ENCODE assay signal across 9 cellular contexts in genomic region chr5:41924526-41924871, GRCh38. TPM values are rescaled to one million over a fixed set of nuclear protein-coding genes. Genes with fewer than 3 reads are reported as not detected.
DNase-seq lines count a peak whose midpoint lies in the region; ATAC-seq, FAIRE-seq and TF ChIP-seq lines count a peak whose summit lies in the region.
"Had no signal": no experiment of that assay in that cellular context is flagged by ENCODE, and none has a peak within 500 bp of the region (broad histone marks: within the 10 kb centered on the region; RNA-seq: fewer than 3 reads in every experiment).

No MANE protein-coding gene starts in this region.

- H3K79me2 ChIP-seq in K562 (ENCODE audit: control insufficient read depth, insufficient read depth, low read length), result peaks cover 27% of the 10 kb centered on the region

- H3K9me1 ChIP-seq in K562 (ENCODE audit: control insufficient read depth, insufficient read depth, low read length), result no peaks in the 10 kb centered on the region

- H3K27ac ChIP-seq in K562 (ENCODE audit: extremely low read depth, low read depth, low read length) (peak overlapping the region; percentile 91), urinary bladder (ENCODE audit: low read depth) (peak overlapping the region; percentile 95)

- ATAC-seq in K562 (no peak), memory B cell (ENCODE audit: low read depth) (no peak), GM18868 (IDR thresholded peaks at IDR 0.05; ENCODE audit: unreplicated experiment) (no peak)

- in situ Hi-C loops in K562 (cut with MboI), result no loop called here

- H3K27ac Mint-ChIP-seq in activated naive CD4-positive, alpha-beta T cell treated with anti-CD3 and anti-CD28 coated beads, Interleukin-2, amount 50 U/mL, for 24 hours, result peak overlapping the region; percentile 99
- peak overlapping the region; percentile 99 for H3K27ac Mint-ChIP-seq in memory B cell

- H3K27me3 Mint-ChIP-seq in activated naive CD4-positive, alpha-beta T cell treated with anti-CD3 and anti-CD28 coated beads, Interleukin-2, amount 50 U/mL, for 24 hours, result no peaks in the 10 kb centered on the region
- H3K27me3 Mint-ChIP-seq in memory B cell, result no peaks in the 10 kb centered on the region

- H3K36me3 Mint-ChIP-seq in activated naive CD4-positive, alpha-beta T cell treated with anti-CD3 and anti-CD28 coated beads, Interleukin-2, amount 50 U/mL, for 24 hours, result peaks cover 6% of the 10 kb centered on the region
- peaks cover 8% of the 10 kb centered on the region for H3K36me3 Mint-ChIP-seq in memory B cell

- no peak for FAIRE-seq in K562 (lab: Jason Lieb, UNC)
- FAIRE-seq in GM19239 (lab: Jason Lieb, UNC), result no peak
- FAIRE-seq: endometrium had no signal

- no peak for TF ChIP-seq EP300 in K562 (IDR thresholded peaks at IDR 0.05; ENCODE audit: low read length)

- H4K20me1 ChIP-seq in K562 (replicated peaks; ENCODE audit: control insufficient read depth, insufficient read depth, low read length), result no peaks in the 10 kb centered on the region

- peak overlapping the region; percentile 94 for H3K4me2 ChIP-seq in K562 (ENCODE audit: insufficient read depth, low read length)

- H3K4me3 Mint-ChIP-seq in activated naive CD4-positive, alpha-beta T cell treated with anti-CD3 and anti-CD28 coated beads, Interleukin-2, amount 50 U/mL, for 24 hours, result peak overlapping the region; percentile 85
- peak overlapping the region; percentile 91 for H3K4me3 Mint-ChIP-seq in memory B cell

- H3K36me3 ChIP-seq in K562 (ENCODE audit: control insufficient read depth, insufficient read depth, low read length) (peaks cover 38% of the 10 kb centered on the region; the same call in 2 of the 3 replicates), urinary bladder (ENCODE audit: insufficient read depth) (peaks cover 2% of the 10 kb centered on the region)

- TF ChIP-seq CTCF in K562 (IDR thresholded peaks at IDR 0.05 in 2 of 3, conservative IDR thresholded peaks at IDR 0.05 in 1 of 3; ENCODE audit: insufficient read depth in 2 of 3, low read depth in 1 of 3, low read length in 3 of 3), result no peak

- no peak for TF ChIP-seq POLR2A in K562 (conservative IDR thresholded peaks at IDR 0.05)

- H3K4me1 Mint-ChIP-seq in activated naive CD4-positive, alpha-beta T cell treated with anti-CD3 and anti-CD28 coated beads, Interleukin-2, amount 50 U/mL, for 24 hours, result peaks cover 38% of the 10 kb centered on the region
- H3K4me1 Mint-ChIP-seq in memory B cell, result peaks cover 11% of the 10 kb centered on the region

- H3K9me3 ChIP-seq in K562 (replicated peaks; ENCODE audit: control insufficient read depth, insufficient read depth, low read depth, low read length), result no peaks in the 10 kb centered on the region

- H2AFZ ChIP-seq in K562 (ENCODE audit: low read depth, low read length), result peak overlapping the region; percentile 100

- DNase-seq in activated naive CD4-positive, alpha-beta T cell treated with anti-CD3 and anti-CD28 coated beads, Interleukin-2, amount 50 U/mL, for 16 hours, result no peak
- DNase-seq in K562 (ENCODE audit: extremely low read depth in 1 of 4, low spot score in 3 of 4) (no peak), memory B cell (ENCODE audit: low spot score in 2 of 2) (no peak), COR-L47 (lab: John Stamatoyannopoulos, UW) (no peak), GM19239 (ENCODE audit: insufficient read length, low spot score) (no peak)

- H3K4me3 ChIP-seq in K562, result peak overlapping the region; percentile 66
- H3K4me3 ChIP-seq in urinary bladder (ENCODE audit: low read depth, low read length), result peak overlapping the region; percentile 66

- WGBS in K562 (ENCODE audit: insufficient coverage, low coverage, missing lambda C conversion rate), result 37% methylated on average over 4 of the region's 4 CpGs
- 55% methylated on average over 4 of the region's 4 CpGs for WGBS in urinary bladder

- H3K9me3 Mint-ChIP-seq in activated naive CD4-positive, alpha-beta T cell treated with anti-CD3 and anti-CD28 coated beads, Interleukin-2, amount 50 U/mL, for 24 hours, result no peaks in the 10 kb centered on the region
- H3K9me3 Mint-ChIP-seq in memory B cell, result no peaks in the 10 kb centered on the region

- H3K4me1 ChIP-seq in K562 (replicated peaks in 1 of 2; ENCODE audit: control insufficient read depth in 2 of 2, insufficient read depth in 2 of 2, low read length in 2 of 2) (peaks cover 9 to 13% of the 10 kb centered on the region in 2 experiments; a peak in 3 of 5 replicates), urinary bladder (ENCODE audit: insufficient read depth) (no peaks in the 10 kb centered on the region)

- H3K27me3 ChIP-seq in K562 (ENCODE audit: control insufficient read depth in 2 of 2, insufficient read depth in 2 of 2, low read length in 2 of 2), result no peaks in the 10 kb centered on the region

- peak overlapping the region; percentile 91 to 99 for H3K9ac ChIP-seq in K562 (ENCODE audit: insufficient read depth in 1 of 2, low read depth in 2 of 2, low read length in 2 of 2)

- POLR2A ChIA-PET in K562 (lab: Yijun Ruan, JAX), result interaction anchor here (0.7 to 1.7 kb wide), 5 partner anchors 8 to 667 kb away, joined by 3 to 6 read pairs (median 4); no protein-coding TSS in a partner anchor

- BruUV-seq in K562 (replicated peaks; lab: Mats Ljungman, UMichigan), result TSS peak; percentile 96

- CTCF ChIA-PET in K562 (lab: Yijun Ruan, JAX; ENCODE audit: low intra/inter-chr PET ratio), result no interaction called here

- TF ChIP-seq RAD21 in K562 (CRISPR knock-in tag; conservative IDR thresholded peaks at IDR 0.05 in 1 of 2, IDR thresholded peaks at IDR 0.05 in 1 of 2), result no peak

- intact Hi-C loops in K562 (cut with micrococcal nuclease), result loop anchor here (2.0 kb wide), 2 partner anchors 56 to 68 kb away; no protein-coding TSS in a partner anchor

TF ChIP-seq in K562, 482 proteins besides CTCF, POLR2A, EP300 and RAD21 (continues in another document):
- no peak for TF ChIP-seq CREM (IDR thresholded peaks at IDR 0.05; ENCODE audit: low read depth)
- peak; percentile 90 for TF ChIP-seq MAFK (IDR thresholded peaks at IDR 0.05; ENCODE audit: low read length)

RNA-seq across cellular contexts. Expression of gene FBXO4, which starts 0.6 kb away (rescaled TPM):
- total RNA-seq in K562 (2011; cell fraction: chromatin; rRNA removed; ENCODE audit: low replicate concordance), result 9.4 and 30.6 TPM in 2 replicates
- total RNA-seq in K562 (2011; cell fraction: nucleolus; rRNA removed), result 7.9 and 8.7 TPM in 2 replicates
- total RNA-seq in K562 (2011; cell fraction: nucleoplasm; rRNA removed), result 20.8 and 29.9 TPM in 2 replicates
- 17.1 and 18.3 TPM in 2 replicates for total RNA-seq in K562 (2014; rRNA removed)
- 21.0 and 24.9 TPM in 2 replicates for total RNA-seq in K562 (2014; rRNA removed; fragmentation: Illumina TruSeq; extraction: Trizol)
- 18.9 and 19.6 TPM in 2 replicates for total RNA-seq in K562 (2015; rRNA removed; fragmentation: Illumina TruSeq; extraction: Trizol)
- 15.1 and 19.6 TPM in 2 replicates for total RNA-seq in K562 (2021)
- polyA plus RNA-seq in K562 (2011; rRNA removed), result 31.2 and 33.4 TPM in 2 replicates
- 7.6 and 22.2 TPM in 2 replicates for polyA plus RNA-seq in K562 (2011; cell fraction: cytosol; rRNA removed)
- 11.7 and 19.2 TPM in 2 replicates for polyA plus RNA-seq in K562 (2011; cell fraction: nucleus; rRNA removed)
- 11.3 and 23.0 TPM in 2 replicates for polyA plus RNA-seq in K562 (2012)
- 19.0 and 19.3 TPM in 2 replicates for polyA plus RNA-seq in K562 (2014; fragmentation: Illumina TruSeq; extraction: Trizol)
- 1 to 10 TPM; 5.9 to 8.2 TPM for polyA plus RNA-seq in K562 (2014; fragmentation: Nextera tagmentation; extraction: Ambion mirVana)
- 19.7 and 20.4 TPM in 2 replicates for polyA plus RNA-seq in K562 (2014; rRNA removed)
- polyA minus RNA-seq in K562 (2011; rRNA and poly(A)+ RNA removed), result 29.8 and 38.5 TPM in 2 replicates
- polyA minus RNA-seq in K562 (2011; cell fraction: cytosol; rRNA and poly(A)+ RNA removed), result 10.0 and 10.7 TPM in 2 replicates
- 12.8 and 29.5 TPM in 2 replicates for polyA minus RNA-seq in K562 (2011; cell fraction: nucleus; rRNA and poly(A)+ RNA removed)
- total RNA-seq in urinary bladder, result 20.2 TPM
- 8.7 TPM for polyA plus RNA-seq in urinary bladder

RNA-seq across cellular contexts. Expression of gene RIMOC1, which starts 20.4 kb away (rescaled TPM):
- total RNA-seq in K562 (2011; cell fraction: chromatin; rRNA removed; ENCODE audit: low replicate concordance), result 9.3 and 33.8 TPM in 2 replicates
- 5.0 and 6.3 TPM in 2 replicates for total RNA-seq in K562 (2011; cell fraction: nucleolus; rRNA removed)
- 20.1 and 37.6 TPM in 2 replicates for total RNA-seq in K562 (2011; cell fraction: nucleoplasm; rRNA removed)
- total RNA-seq in K562 (2014; rRNA removed), result 13.8 and 19.6 TPM in 2 replicates
- 38.3 and 42.1 TPM in 2 replicates for total RNA-seq in K562 (2014; rRNA removed; fragmentation: Illumina TruSeq; extraction: Trizol)
- total RNA-seq in K562 (2015; rRNA removed; fragmentation: Illumina TruSeq; extraction: Trizol), result 30.3 and 30.8 TPM in 2 replicates
- total RNA-seq in K562 (2021), result 47.5 and 48.7 TPM in 2 replicates
- 47.9 and 63.1 TPM in 2 replicates for polyA plus RNA-seq in K562 (2011; rRNA removed)
- polyA plus RNA-seq in K562 (2011; cell fraction: cytosol; rRNA removed), result 14.0 and 39.5 TPM in 2 replicates
- 19.8 and 31.5 TPM in 2 replicates for polyA plus RNA-seq in K562 (2011; cell fraction: nucleus; rRNA removed)
- polyA plus RNA-seq in K562 (2012), result 9.2 and 13.4 TPM in 2 replicates
- 33.7 and 40.6 TPM in 2 replicates for polyA plus RNA-seq in K562 (2014; fragmentation: Illumina TruSeq; extraction: Trizol)
- polyA plus RNA-seq in K562 (2014; fragmentation: Nextera tagmentation; extraction: Ambion mirVana), result 10 to 100 TPM; 11.6 to 14.3 TPM
- 26.3 and 34.9 TPM in 2 replicates for polyA plus RNA-seq in K562 (2014; rRNA removed)
- 69.0 and 79.7 TPM in 2 replicates for polyA minus RNA-seq in K562 (2011; rRNA and poly(A)+ RNA removed)
- 14.0 and 24.0 TPM in 2 replicates for polyA minus RNA-seq in K562 (2011; cell fraction: cytosol; rRNA and poly(A)+ RNA removed)
- 15.8 and 23.4 TPM in 2 replicates for polyA minus RNA-seq in K562 (2011; cell fraction: nucleus; rRNA and poly(A)+ RNA removed)
- 25.2 TPM for total RNA-seq in urinary bladder
- polyA plus RNA-seq in urinary bladder, result 12.0 TPM

RNA-seq across cellular contexts. Expression of gene OXCT1, which starts 54.3 kb away (rescaled TPM):
- total RNA-seq in K562 (2011; cell fraction: chromatin; rRNA removed; ENCODE audit: low replicate concordance), result 19.0 and 39.2 TPM in 2 replicates
- 12.0 and 17.2 TPM in 2 replicates for total RNA-seq in K562 (2011; cell fraction: nucleolus; rRNA removed)
- total RNA-seq in K562 (2011; cell fraction: nucleoplasm; rRNA removed), result 20.5 and 31.0 TPM in 2 replicates
- total RNA-seq in K562 (2014; rRNA removed) (26.6 and 28.8 TPM in 2 replicates), K562 (2014; rRNA removed; fragmentation: Illumina TruSeq; extraction: Trizol) (50.6 and 56.8 TPM in 2 replicates), K562 (2015; rRNA removed; fragmentation: Illumina TruSeq; extraction: Trizol) (46.6 and 50.4 TPM in 2 replicates), K562 (2021) (34.7 and 35.8 TPM in 2 replicates), urinary bladder (26.3 TPM)
- polyA plus RNA-seq in K562 (2011; rRNA removed) (37.6 and 42.3 TPM in 2 replicates), K562 (2014; fragmentation: Illumina TruSeq; extraction: Trizol) (44.3 and 51.0 TPM in 2 replicates), K562 (2014; fragmentation: Nextera tagmentation; extraction: Ambion mirVana) (10 to 100 TPM; 24.7 to 41.9 TPM), K562 (2014; rRNA removed) (41.2 and 61.2 TPM in 2 replicates), urinary bladder (23.7 TPM)
- 7.5 and 23.0 TPM in 2 replicates for polyA plus RNA-seq in K562 (2011; cell fraction: cytosol; rRNA removed)
- 10.9 and 29.4 TPM in 2 replicates for polyA plus RNA-seq in K562 (2011; cell fraction: nucleus; rRNA removed)
- 33.7 and 65.0 TPM in 2 replicates for polyA plus RNA-seq in K562 (2012)
- polyA minus RNA-seq in K562 (2011; rRNA and poly(A)+ RNA removed), result 61.4 and 117 TPM in 2 replicates
- polyA minus RNA-seq in K562 (2011; cell fraction: cytosol; rRNA and poly(A)+ RNA removed), result 15.7 and 26.4 TPM in 2 replicates
- 17.0 and 54.2 TPM in 2 replicates for polyA minus RNA-seq in K562 (2011; cell fraction: nucleus; rRNA and poly(A)+ RNA removed)
